8 cellular contexts compared by ENCODE assay signal in genomic region chr1:7975212-7975865, GRCh38. TPM values are rescaled to one million over a fixed set of nuclear protein-coding genes. Genes with fewer than 3 reads are reported as not detected.
A peak's percentile ranks its signal among the peaks of the same experiment; 100 is the strongest.
DNase-seq lines count a peak whose midpoint lies in the region; ATAC-seq and TF ChIP-seq lines count a peak whose summit lies in the region.

No MANE protein-coding gene starts in this region.

- no peaks in the 10 kb centered on the region for H3K27me3 ChIP-seq in esophagus squamous epithelium

- H3K4me3 Mint-ChIP-seq in naive B cell, result no peak overlapping the region

- intact Hi-C loops in esophagus squamous epithelium (cut with DNase I), result no loop called here

- H3K27ac ChIP-seq in esophagus squamous epithelium, result peak overlapping the region in 2 of 4 donors; percentile 27 to 36

- H3K4me1 ChIP-seq in esophagus squamous epithelium, result peaks cover 0 to 21% (median 3%) of the 10 kb centered on the region in 3 donors

- H3K9me3 Mint-ChIP-seq in naive B cell, result no peaks in the 10 kb centered on the region

- peaks cover 0 to 10% of the 10 kb centered on the region in 2 donors for H3K36me3 Mint-ChIP-seq in naive B cell

- no peaks in the 10 kb centered on the region for H3K27me3 Mint-ChIP-seq in naive B cell

- no peak for TF ChIP-seq POLR2A in esophagus squamous epithelium (IDR thresholded peaks at IDR 0.05)

- no peaks in the 10 kb centered on the region for H3K9me3 ChIP-seq in esophagus squamous epithelium

- ATAC-seq in naive B cell (ENCODE audit: low read depth in 2 of 2), result peak; percentile 44 to 46
- ATAC-seq in HG03175 (IDR thresholded peaks at IDR 0.05; ENCODE audit: unreplicated experiment), result no peak
- ATAC-seq in GM21367 (IDR thresholded peaks at IDR 0.05; ENCODE audit: unreplicated experiment), result no peak

- in situ Hi-C loops in GM13976 (cut with MboI; ENCODE audit: low sequenced_read_pairs, unreplicated experiment), result no loop called here

- DNase-seq in AG10803 (ENCODE audit: low read depth) (peak; percentile 67), GM13976 (ENCODE audit: low spot score) (peak; percentile 70), NCI-H2227 treated with DMSO at 0.1 percent for 48 hours (lab: John Stamatoyannopoulos, UW) (peak; percentile 88), esophagus squamous epithelium (lab: John Stamatoyannopoulos, UW) (no peak), naive B cell (no peak)
- DNase-seq in activated CD4-positive, CD25-positive, alpha-beta regulatory T cell treated with anti-CD3 and anti-CD28 coated beads, Interleukin-2, amount 50 U/mL, for 72 hours, result peak; percentile 40

- H3K27ac Mint-ChIP-seq in naive B cell, result no peak overlapping the region

- TF ChIP-seq CTCF in AG10803 (conservative IDR thresholded peaks at IDR 0.05; ENCODE audit: low read length) (peak; percentile 96), GM13976 (IDR thresholded peaks at IDR 0.05; ENCODE audit: borderline replicate concordance, control extremely low read depth, extremely low read depth, insufficient read depth, missing control alignments) (peak; percentile 59), esophagus squamous epithelium (IDR thresholded peaks at IDR 0.05) (peak; percentile 34 to 90 (median 84))

- H3K4me1 Mint-ChIP-seq in naive B cell, result peaks cover 0 to 5% (median 4%) of the 10 kb centered on the region in 3 donors

- H3K4me3 ChIP-seq in AG10803 (ENCODE audit: low read length) (no peak overlapping the region), esophagus squamous epithelium (no peak overlapping the region)

- H3K36me3 ChIP-seq in esophagus squamous epithelium, result peaks cover 10 to 99% (median 53%) of the 10 kb centered on the region in 3 donors

- 54 to 61% methylated on average over 8 of the region's 8 CpGs for WGBS in esophagus squamous epithelium, 2 donors

RNA-seq across cellular contexts. Expression of gene PARK7, which starts 13.8 kb away (rescaled TPM):
- total RNA-seq in esophagus squamous epithelium, result 100 to 1,000 TPM in 3 of 4 donors, 10 to 100 TPM in 1; 93.9 to 156 (median 129) TPM
- polyA plus RNA-seq in naive B cell (ENCODE audit: low read depth in 6 of 6), result 100 to 1,000 TPM; 247 to 350 (median 302) TPM

RNA-seq across cellular contexts. Expression of gene TNFRSF9, which starts 34.7 kb away (rescaled TPM):
- under 1 TPM in 2 of 4 donors, not detected in 2; 0.15 to 0.19 TPM for total RNA-seq in esophagus squamous epithelium
- polyA plus RNA-seq in naive B cell (ENCODE audit: low read depth in 6 of 6), result under 1 TPM in 2 of 6 donors, not detected in 4; 0.38 to 0.52 TPM

RNA-seq across cellular contexts. Expression of gene ERRFI1, which starts 50.8 kb away (rescaled TPM):
- total RNA-seq in esophagus squamous epithelium, result 10 to 100 TPM; 23.3 to 95.9 (median 49.3) TPM
- polyA plus RNA-seq in naive B cell (ENCODE audit: low read depth in 6 of 6), result 1 to 10 TPM in 1 of 6 donors, under 1 TPM in 4, not detected in 1; 0.08 to 1.6 (median 0.77) TPM

Comparison
In these comparisons a context has a peak if more than half of its experiments do, and no peak if none do; other contexts are left out.
1. DNase-seq: peak in AG10803 (single experiment), GM13976 (single experiment), NCI-H2227 treated with DMSO at 0.1 percent for 48 hours (single experiment) and activated CD4-positive, CD25-positive, alpha-beta regulatory T cell treated with anti-CD3 and anti-CD28 coated beads, Interleukin-2, amount 50 U/mL, for 72 hours (single experiment); none in esophagus squamous epithelium (single experiment) and naive B cell (single experiment).
2. ATAC-seq: peak in naive B cell (2 of 2); none in HG03175 (single experiment) and GM21367 (single experiment).
3. Peak in every context shown above with its lines, with median percentiles within 50 percentile points of each other: CTCF ChIP-seq.